Comparison of ENCODE assay signal across 2 cellular contexts in genomic region chr5:126370796-126371718, GRCh38.
A peak's percentile ranks its signal among the peaks of the same experiment; 100 is the strongest.
TF ChIP-seq lines count a peak whose summit lies in the region.

No MANE protein-coding gene starts in this region.

TF ChIP-seq in K562, 482 proteins besides CTCF, POLR2A, EP300 and RAD21 (continued from another document):
- no peak for TF ChIP-seq ELK3 (CRISPR knock-in tag; IDR thresholded peaks at IDR 0.05)
- TF ChIP-seq KAT8 (IDR thresholded peaks at IDR 0.05; ENCODE audit: low read depth): no peak
- TF ChIP-seq KHSRP (IDR thresholded peaks at IDR 0.05): no peak
- no peak for TF ChIP-seq NR2F6 (CRISPR knock-in tag; IDR thresholded peaks at IDR 0.05)
- no peak for TF ChIP-seq ZNF239 (CRISPR knock-in tag; IDR thresholded peaks at IDR 0.05)
- no peak for TF ChIP-seq ZNF436 (CRISPR knock-in tag; IDR thresholded peaks at IDR 0.05)
- no peak for TF ChIP-seq RNF2 (IDR thresholded peaks at IDR 0.05)
- no peak for TF ChIP-seq HLTF (IDR thresholded peaks at IDR 0.05)
- TF ChIP-seq GATAD2A (IDR thresholded peaks at IDR 0.05): no peak
- no peak for TF ChIP-seq ZNF695 (CRISPR knock-in tag; IDR thresholded peaks at IDR 0.05)

TF ChIP-seq in liver, 16 proteins besides CTCF, POLR2A, EP300 and RAD21 (continued from another document):
- TF ChIP-seq MAX (IDR thresholded peaks at IDR 0.05) (no peak), EGR1 (IDR thresholded peaks at IDR 0.05; ENCODE audit: low read depth in 2 of 2) (no peak), YY1 (IDR thresholded peaks at IDR 0.05) (peak; percentile 43), REST (IDR thresholded peaks at IDR 0.05) (peak; percentile 79), JUND (IDR thresholded peaks at IDR 0.05) (peak in 1 of 2 donors; percentile 39), RXRA (IDR thresholded peaks at IDR 0.05) (peak; percentile 25 to 39), TAF1 (conservative IDR thresholded peaks at IDR 0.05) (peak; percentile 77), FOXA2 (IDR thresholded peaks at IDR 0.05) (peak; percentile 36), HNF4G (IDR thresholded peaks at IDR 0.05) (no peak), SP1 (IDR thresholded peaks at IDR 0.05) (peak; percentile 65)
TF ChIP-seq in liver: peak in this region for 9.
